Comparison of ENCODE assay signal across 10 cellular contexts in genomic region chr13:30111810-30112209, GRCh38.
DNase-seq lines count a peak whose midpoint lies in the region; ATAC-seq, FAIRE-seq and TF ChIP-seq lines count a peak whose summit lies in the region.
"Had no signal": no experiment of that assay in that cellular context is flagged by ENCODE, and none has a peak within 500 bp of the region (broad histone marks: within the 10 kb centered on the region; RNA-seq: fewer than 3 reads in every experiment).

No MANE protein-coding gene starts in this region.

- no peaks in the 10 kb centered on the region for H3K36me3 Mint-ChIP-seq in activated naive CD4-positive, alpha-beta T cell treated with anti-CD3 and anti-CD28 coated beads, Interleukin-2, amount 10 ng/mL, durations not matched to agents 7 days and 5 days
- H3K36me3 Mint-ChIP-seq in activated naive CD4-positive, alpha-beta T cell treated with anti-CD3 and anti-CD28 coated beads for 36 hours (ENCODE audit: low read depth) = no peaks in the 10 kb centered on the region
- H3K36me3 Mint-ChIP-seq in progenitor cell of endocrine pancreas (ENCODE audit: insufficient read depth) = no peaks in the 10 kb centered on the region
- no peaks in the 10 kb centered on the region for H3K36me3 Mint-ChIP-seq in stimulated activated effector memory CD8-positive, alpha-beta T cell treated with anti-CD3 and anti-CD28 coated beads, Interleukin-12 subunit alpha, Interleukin-12 subunit beta, amount 100 ng/mL, for 72 hours

- H3K27me3 Mint-ChIP-seq in activated naive CD4-positive, alpha-beta T cell treated with anti-CD3 and anti-CD28 coated beads, Interleukin-2, amount 10 ng/mL, durations not matched to agents 7 days and 5 days = peaks cover 42% of the 10 kb centered on the region
- H3K27me3 Mint-ChIP-seq in activated naive CD4-positive, alpha-beta T cell treated with anti-CD3 and anti-CD28 coated beads for 36 hours (ENCODE audit: low read depth) = no peaks in the 10 kb centered on the region
- peaks cover 6% of the 10 kb centered on the region for H3K27me3 Mint-ChIP-seq in progenitor cell of endocrine pancreas

- H3K79me2 ChIP-seq in GM12878 (ENCODE audit: control insufficient read depth, insufficient read depth, low read length) = no peaks in the 10 kb centered on the region

- H4K20me1 ChIP-seq in GM12878 (ENCODE audit: control insufficient read depth, insufficient read depth) = no peaks in the 10 kb centered on the region

- TF ChIP-seq CTCF in GM12878 (IDR thresholded peaks at IDR 0.05 in 2 of 3, conservative IDR thresholded peaks at IDR 0.05 in 1 of 3; ENCODE audit: control insufficient read depth in 2 of 3, extremely low read depth in 1 of 3, insufficient read depth in 1 of 3, low read depth in 3 of 3, low read length in 3 of 3) = peak; percentile 17 to 43 (median 38); a peak in 4 of 6 replicates
- peak; percentile 31 for TF ChIP-seq CTCF in progenitor cell of endocrine pancreas (IDR thresholded peaks at IDR 0.05; ENCODE audit: unreplicated experiment)

- TF ChIP-seq RAD21 in GM12878 (IDR thresholded peaks at IDR 0.05; ENCODE audit: insufficient read depth, low read depth, low read length) = no peak

- no peaks in the 10 kb centered on the region for H3K9me3 ChIP-seq in GM12878 (replicated peaks; ENCODE audit: control insufficient read depth, insufficient read depth, low read length)
- H3K9me3 ChIP-seq: lower lobe of right lung, tibial artery had no signal

- no peak for TF ChIP-seq POLR2A in GM12878 (IDR thresholded peaks at IDR 0.05; ENCODE audit: low read depth, low read length)

- SMC1A ChIA-PET in GM12878 (lab: Charles Lee; ENCODE audit: uncharacterized antibody, unreplicated experiment) = interaction anchor here (0.7 to 7.7 kb wide), 16 partner anchors 8 to 604 kb away, joined by 3 to 165 read pairs (median 6); partner anchors contain the start of gene UBL3

- no peak overlapping the region for H3K27ac Mint-ChIP-seq in activated naive CD4-positive, alpha-beta T cell treated with anti-CD3 and anti-CD28 coated beads, Interleukin-2, amount 10 ng/mL, durations not matched to agents 7 days and 5 days
- H3K27ac Mint-ChIP-seq in activated naive CD4-positive, alpha-beta T cell treated with anti-CD3 and anti-CD28 coated beads for 36 hours = no peak overlapping the region
- no peak overlapping the region for H3K27ac Mint-ChIP-seq in progenitor cell of endocrine pancreas
- no peak overlapping the region for H3K27ac Mint-ChIP-seq in stimulated activated effector memory CD8-positive, alpha-beta T cell treated with anti-CD3 and anti-CD28 coated beads, Interleukin-12 subunit alpha, Interleukin-12 subunit beta, amount 100 ng/mL, for 72 hours

- RAD21 ChIA-PET in GM12878 (lab: Charles Lee; ENCODE audit: unreplicated experiment) = interaction anchor here (0.8 to 8.5 kb wide), 13 partner anchors 174 to 401 kb away, joined by 3 to 163 read pairs (median 5); no protein-coding TSS in a partner anchor

- H3K4me3 ChIP-seq in GM12878 = no peak overlapping the region
- H3K4me3 ChIP-seq: lower lobe of right lung had no signal

- H3K9me3 Mint-ChIP-seq in activated naive CD4-positive, alpha-beta T cell treated with anti-CD3 and anti-CD28 coated beads, Interleukin-2, amount 10 ng/mL, durations not matched to agents 7 days and 5 days = no peaks in the 10 kb centered on the region
- no peaks in the 10 kb centered on the region for H3K9me3 Mint-ChIP-seq in activated naive CD4-positive, alpha-beta T cell treated with anti-CD3 and anti-CD28 coated beads for 36 hours
- H3K9me3 Mint-ChIP-seq in progenitor cell of endocrine pancreas (ENCODE audit: low read depth) = no peaks in the 10 kb centered on the region
- H3K9me3 Mint-ChIP-seq in stimulated activated effector memory CD8-positive, alpha-beta T cell treated with anti-CD3 and anti-CD28 coated beads, Interleukin-12 subunit alpha, Interleukin-12 subunit beta, amount 100 ng/mL, for 72 hours = no peaks in the 10 kb centered on the region

- H3K9ac ChIP-seq in GM12878 (ENCODE audit: control insufficient read depth, insufficient read depth, low read length) = no peak overlapping the region

- POLR2A ChIA-PET in GM12878 (lab: Charles Lee) = no interaction called here

- no peaks in the 10 kb centered on the region for H3K36me3 ChIP-seq in GM12878 (ENCODE audit: control insufficient read depth in 2 of 2, insufficient read depth in 2 of 2, low read length in 1 of 2)
- H3K36me3 ChIP-seq: lower lobe of right lung, tibial artery had no signal

- DNase-seq in activated naive CD4-positive, alpha-beta T cell treated with anti-CD3 and anti-CD28 coated beads, Interleukin-2, amount 10 ng/mL, durations not matched to agents 7 days and 5 days = peak; percentile 32
- no peak for DNase-seq in activated naive CD4-positive, alpha-beta T cell treated with anti-CD3 and anti-CD28 coated beads for 36 hours
- DNase-seq in Kasumi-1 (lab: John Stamatoyannopoulos, UW) (peak; percentile 19 to 48), GM12878 (ENCODE audit: low read depth, low spot score) (no peak), progenitor cell of endocrine pancreas (ENCODE audit: low spot score, unreplicated experiment) (no peak)
- DNase-seq in activated T-cell treated with anti-CD3 and anti-CD28 coated beads, Interleukin-2, amount 50 U/mL, for 1 hour = no peak
- no peak for DNase-seq in stimulated activated effector memory CD8-positive, alpha-beta T cell treated with anti-CD3 and anti-CD28 coated beads, Interleukin-12 subunit alpha, Interleukin-12 subunit beta, amount 100 ng/mL, for 72 hours (ENCODE audit: low spot score in 2 of 2)
- DNase-seq: lower lobe of right lung, tibial artery had no signal

- TF ChIP-seq EP300 in GM12878 (IDR thresholded peaks at IDR 0.05; ENCODE audit: borderline replicate concordance in 1 of 2, control insufficient read depth in 1 of 2, low read depth in 2 of 2, low read length in 2 of 2) = no peak

- no peak overlapping the region for H3K4me3 Mint-ChIP-seq in activated naive CD4-positive, alpha-beta T cell treated with anti-CD3 and anti-CD28 coated beads, Interleukin-2, amount 10 ng/mL, durations not matched to agents 7 days and 5 days
- H3K4me3 Mint-ChIP-seq in activated naive CD4-positive, alpha-beta T cell treated with anti-CD3 and anti-CD28 coated beads for 36 hours = no peak overlapping the region
- no peak overlapping the region for H3K4me3 Mint-ChIP-seq in progenitor cell of endocrine pancreas (ENCODE audit: low read depth)
- no peak overlapping the region for H3K4me3 Mint-ChIP-seq in stimulated activated effector memory CD8-positive, alpha-beta T cell treated with anti-CD3 and anti-CD28 coated beads, Interleukin-12 subunit alpha, Interleukin-12 subunit beta, amount 100 ng/mL, for 72 hours

- in situ Hi-C loops in GM12878 (cut with MboI) = no loop called here

- H3K27me3 ChIP-seq in GM12878 (replicated peaks in 1 of 2; ENCODE audit: control insufficient read depth in 2 of 2, insufficient read depth in 2 of 2, low read length in 1 of 2) = no peaks in the 10 kb centered on the region
- H3K27me3 ChIP-seq: tibial artery had no signal

- no peak overlapping the region for H2AFZ ChIP-seq in GM12878 (ENCODE audit: control insufficient read depth, low read depth, low read length)

- no peak overlapping the region for H3K4me2 ChIP-seq in GM12878 (ENCODE audit: control insufficient read depth, insufficient read depth)

- ATAC-seq in GM12878 (peak; percentile 33), HG03565 (IDR thresholded peaks at IDR 0.05; ENCODE audit: unreplicated experiment) (no peak)
- no peak for ATAC-seq in stimulated activated effector memory CD8-positive, alpha-beta T cell treated with anti-CD3 and anti-CD28 coated beads, Interleukin-12 subunit alpha, Interleukin-12 subunit beta, amount 100 ng/mL, for 72 hours
- ATAC-seq: lower lobe of right lung had no signal

- no peak overlapping the region for H3K27ac ChIP-seq in GM12878 (ENCODE audit: control insufficient read depth, insufficient read depth)
- H3K27ac ChIP-seq: lower lobe of right lung, tibial artery had no signal

- H3K4me1 ChIP-seq in GM12878 (ENCODE audit: control insufficient read depth, insufficient read depth, low read length) = peaks cover 9% of the 10 kb centered on the region; the same call in 1 of the 2 replicates

- FAIRE-seq in GM12878 (lab: Jason Lieb, UNC) = no peak

- 67% methylated on average over 5 of the region's 5 CpGs for WGBS in GM12878 (ENCODE audit: insufficient coverage, insufficient replicate concordance, low lambda C conversion rate, missing lambda C conversion rate)

- peaks cover 21% of the 10 kb centered on the region for H3K4me1 Mint-ChIP-seq in activated naive CD4-positive, alpha-beta T cell treated with anti-CD3 and anti-CD28 coated beads, Interleukin-2, amount 10 ng/mL, durations not matched to agents 7 days and 5 days
- H3K4me1 Mint-ChIP-seq in activated naive CD4-positive, alpha-beta T cell treated with anti-CD3 and anti-CD28 coated beads for 36 hours (ENCODE audit: low read depth) = peaks cover 25% of the 10 kb centered on the region
- H3K4me1 Mint-ChIP-seq in progenitor cell of endocrine pancreas (ENCODE audit: low read depth) = peaks cover 56% of the 10 kb centered on the region
- peaks cover 13% of the 10 kb centered on the region for H3K4me1 Mint-ChIP-seq in stimulated activated effector memory CD8-positive, alpha-beta T cell treated with anti-CD3 and anti-CD28 coated beads, Interleukin-12 subunit alpha, Interleukin-12 subunit beta, amount 100 ng/mL, for 72 hours

- CTCF ChIA-PET in activated naive CD4-positive, alpha-beta T cell treated with anti-CD3 and anti-CD28 coated beads, Interleukin-2, amount 10 ng/mL, durations not matched to agents 7 days and 5 days (lab: Charles Lee) = interaction anchor here (0.9 to 9.8 kb wide), 16 partner anchors 18 to 486 kb away, joined by 3 to 205 read pairs (median 6); partner anchors contain the start of gene UBL3
- CTCF ChIA-PET in activated naive CD4-positive, alpha-beta T cell treated with anti-CD3 and anti-CD28 coated beads for 36 hours (lab: Charles Lee) = interaction anchor here (0.6 to 8.2 kb wide), 19 partner anchors 8 to 431 kb away, joined by 3 to 143 read pairs (median 5); partner anchors contain the start of gene UBL3
- CTCF ChIA-PET in GM12878 (lab: Yijun Ruan, JAX) = interaction anchor here (0.6 to 8.9 kb wide), 30 partner anchors 7 to 605 kb away, joined by 3 to 286 read pairs (median 5); no protein-coding TSS in a partner anchor

- intact Hi-C loops in activated naive CD4-positive, alpha-beta T cell treated with anti-CD3 and anti-CD28 coated beads for 36 hours (cut with micrococcal nuclease) = loop anchor here (5.0 kb wide), 1 partner anchor 405 kb away; no protein-coding TSS in a partner anchor
- intact Hi-C loops in GM12878 (cut with micrococcal nuclease; ENCODE audit: unreplicated experiment) = loop anchor here (2.0 kb wide), 1 partner anchor 175 kb away; no protein-coding TSS in a partner anchor

- no TSS peak for BruUV-seq in GM12878 (replicated peaks; lab: Mats Ljungman, UMichigan)

Comparison
In these comparisons a context has a peak if more than half of its experiments do, and no peak if none do; other contexts are left out.
1. DNase-seq: peak in activated naive CD4-positive, alpha-beta T cell treated with anti-CD3 and anti-CD28 coated beads, Interleukin-2, amount 10 ng/mL, durations not matched to agents 7 days and 5 days (single experiment) and Kasumi-1 (2 of 2); none in activated naive CD4-positive, alpha-beta T cell treated with anti-CD3 and anti-CD28 coated beads for 36 hours (single experiment), GM12878 (single experiment), progenitor cell of endocrine pancreas (single experiment), activated T-cell treated with anti-CD3 and anti-CD28 coated beads, Interleukin-2, amount 50 U/mL, for 1 hour (single experiment) and stimulated activated effector memory CD8-positive, alpha-beta T cell treated with anti-CD3 and anti-CD28 coated beads, Interleukin-12 subunit alpha, Interleukin-12 subunit beta, amount 100 ng/mL, for 72 hours (0 of 2).